In genomic region chr5:69042915-69043795, GRCh38 we compare ENCODE assay signal across 8 cellular contexts. TPM values are rescaled to one million over a fixed set of nuclear protein-coding genes. Genes with fewer than 3 reads are reported as not detected.
A peak's percentile ranks its signal among the peaks of the same experiment; 100 is the strongest.
DNase-seq lines count a peak whose midpoint lies in the region; ATAC-seq and TF ChIP-seq lines count a peak whose summit lies in the region.

No MANE protein-coding gene starts in this region.

- H3K4me1 ChIP-seq in HUES48 (ENCODE audit: control insufficient read depth, insufficient read depth, low read length) (peaks cover 7% of the 10 kb centered on the region; the same call in 1 of the 2 replicates), mononuclear cell (ENCODE audit: insufficient read depth, low read length) (peaks cover 8% of the 10 kb centered on the region)

- H3K27me3 Mint-ChIP-seq in activated CD8-positive, alpha-beta memory T cell treated with anti-CD3 and anti-CD28 coated beads, Interleukin-2, amount 10 ng/mL, durations not matched to agents 7 days and 5 days: no peaks in the 10 kb centered on the region
- no peaks in the 10 kb centered on the region for H3K27me3 Mint-ChIP-seq in endothelial cell (ENCODE audit: unreplicated experiment)

- ATAC-seq in GM21360 (IDR thresholded peaks at IDR 0.05; ENCODE audit: unreplicated experiment): peak; percentile 91
- peak; percentile 97 for ATAC-seq in activated CD8-positive, alpha-beta memory T cell treated with anti-CD3 and anti-CD28 coated beads, Interleukin-2, amount 10 ng/mL, durations not matched to agents 7 days and 5 days

- CTCF ChIA-PET in activated CD8-positive, alpha-beta memory T cell treated with anti-CD3 and anti-CD28 coated beads, Interleukin-2, amount 10 ng/mL, durations not matched to agents 7 days and 5 days (lab: Charles Lee): interaction anchor here (0.6 to 2.8 kb wide), 18 partner anchors 10 to 329 kb away, joined by 3 to 25 read pairs (median 3); partner anchors contain the start of genes AK6, RAD17, SLC30A5 and TAF9

- H3K4me3 ChIP-seq in HUES48 (ENCODE audit: low read depth, low read length) (peak overlapping the region; percentile 70), mononuclear cell (ENCODE audit: low read length) (peak overlapping the region; percentile 45)

- H3K4me1 Mint-ChIP-seq in activated CD8-positive, alpha-beta memory T cell treated with anti-CD3 and anti-CD28 coated beads, Interleukin-2, amount 10 ng/mL, durations not matched to agents 7 days and 5 days: peaks cover 17% of the 10 kb centered on the region
- H3K4me1 Mint-ChIP-seq in endothelial cell (ENCODE audit: unreplicated experiment): no peaks in the 10 kb centered on the region

- H3K27me3 ChIP-seq in HUES48 (ENCODE audit: control insufficient read depth, insufficient read depth, low read length) (no peaks in the 10 kb centered on the region), mononuclear cell (ENCODE audit: insufficient read depth, low read length) (no peaks in the 10 kb centered on the region)

- H3K27ac Mint-ChIP-seq in activated CD8-positive, alpha-beta memory T cell treated with anti-CD3 and anti-CD28 coated beads, Interleukin-2, amount 10 ng/mL, durations not matched to agents 7 days and 5 days: peak overlapping the region; percentile 89
- peak overlapping the region; percentile 62 for H3K27ac Mint-ChIP-seq in endothelial cell (ENCODE audit: unreplicated experiment)

- H3K27ac ChIP-seq in HUES48 (ENCODE audit: low read depth, low read length): no peak overlapping the region

- peak overlapping the region; percentile 78 for H3K4me3 Mint-ChIP-seq in activated CD8-positive, alpha-beta memory T cell treated with anti-CD3 and anti-CD28 coated beads, Interleukin-2, amount 10 ng/mL, durations not matched to agents 7 days and 5 days
- H3K4me3 Mint-ChIP-seq in endothelial cell (ENCODE audit: unreplicated experiment): peak overlapping the region; percentile 73

- H3K9me3 ChIP-seq in HUES48 (ENCODE audit: control insufficient read depth, insufficient read depth, low read length) (no peaks in the 10 kb centered on the region), mononuclear cell (ENCODE audit: low read depth, low read length) (no peaks in the 10 kb centered on the region)

- TF ChIP-seq CTCF in endothelial cell (IDR thresholded peaks at IDR 0.05; ENCODE audit: unreplicated experiment): peak; percentile 98

- peak; percentile 45 for DNase-seq in COLO668 (lab: John Stamatoyannopoulos, UW; ENCODE audit: unreplicated experiment)
- peak; percentile 92 for DNase-seq in NOMO-1 treated with DMSO at 0.1 percent for 48 hours (lab: John Stamatoyannopoulos, UW; ENCODE audit: unreplicated experiment)
- DNase-seq in activated CD8-positive, alpha-beta memory T cell treated with anti-CD3 and anti-CD28 coated beads, Interleukin-2, amount 10 ng/mL, durations not matched to agents 7 days and 5 days: peak; percentile 87
- DNase-seq in endothelial cell (ENCODE audit: low spot score): peak; percentile 79
- DNase-seq in stimulated activated CD8-positive, alpha-beta memory T cell treated with anti-CD3 and anti-CD28 coated beads, Interleukin-2, amount 100 ng/mL, for 48 hours (ENCODE audit: low read depth in 2 of 2): peak; percentile 40 to 46

- H3K9ac ChIP-seq in HUES48 (ENCODE audit: low read depth, low read length): peak overlapping the region; percentile 72

- H3K9me3 Mint-ChIP-seq in activated CD8-positive, alpha-beta memory T cell treated with anti-CD3 and anti-CD28 coated beads, Interleukin-2, amount 10 ng/mL, durations not matched to agents 7 days and 5 days (ENCODE audit: low read depth): no peaks in the 10 kb centered on the region
- no peaks in the 10 kb centered on the region for H3K9me3 Mint-ChIP-seq in endothelial cell (ENCODE audit: unreplicated experiment)

- no peaks in the 10 kb centered on the region for H3K36me3 Mint-ChIP-seq in activated CD8-positive, alpha-beta memory T cell treated with anti-CD3 and anti-CD28 coated beads, Interleukin-2, amount 10 ng/mL, durations not matched to agents 7 days and 5 days
- no peaks in the 10 kb centered on the region for H3K36me3 Mint-ChIP-seq in endothelial cell (ENCODE audit: low read depth, unreplicated experiment)

- H3K36me3 ChIP-seq in HUES48 (ENCODE audit: control insufficient read depth, insufficient read depth, low read length): no peaks in the 10 kb centered on the region

RNA-seq across cellular contexts. Expression of gene SLC30A5, which starts 50.7 kb away (rescaled TPM):
- total RNA-seq in activated CD8-positive, alpha-beta memory T cell treated with anti-CD3 and anti-CD28 coated beads, Interleukin-2, amount 10 ng/mL, durations not matched to agents 7 days and 5 days: 10 to 100 TPM; 31.4 to 49.6 TPM
- total RNA-seq in endothelial cell (ENCODE audit: unreplicated experiment): 28.1 TPM
- total RNA-seq in mononuclear cell: 21.1 TPM
